Comparison of ENCODE assay signal across 8 cellular contexts in the genomic region with DNA sequence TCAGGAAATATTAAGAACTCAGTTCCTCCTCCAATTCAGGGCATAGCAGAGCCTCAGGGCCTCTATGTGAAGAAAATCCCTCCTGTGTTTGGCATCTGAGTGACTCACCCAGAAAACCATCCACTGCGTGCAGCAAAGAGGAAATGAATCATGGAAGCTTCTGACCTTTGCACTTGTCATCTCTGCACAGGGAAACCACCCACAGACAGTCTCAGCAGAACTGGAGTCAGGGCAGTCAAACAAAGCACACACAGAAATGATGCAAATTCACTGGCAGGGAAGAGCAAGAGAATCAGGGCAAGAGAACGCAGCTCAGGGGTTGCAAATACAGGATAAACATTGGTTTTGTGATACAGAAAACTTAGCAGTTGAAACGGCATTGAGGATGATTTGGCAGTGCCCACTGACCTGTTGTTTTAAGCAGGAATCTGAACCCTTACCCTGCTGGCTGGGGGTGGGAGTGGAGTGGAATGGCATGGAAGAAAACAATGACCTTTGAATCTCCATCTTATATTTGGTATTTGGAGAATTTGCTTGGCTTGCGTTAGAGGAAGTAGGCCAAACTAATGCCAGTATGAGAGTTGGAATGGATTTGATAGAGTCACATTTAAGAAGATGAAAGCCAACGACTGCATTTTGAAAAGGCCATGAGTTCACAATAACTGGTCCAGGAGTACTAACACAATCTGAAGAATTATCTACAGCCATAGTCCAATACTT. TPM values are rescaled to one million over a fixed set of nuclear protein-coding genes. Genes with fewer than 3 reads are reported as not detected.
DNase-seq lines count a peak whose midpoint lies in the region; ATAC-seq and TF ChIP-seq lines count a peak whose summit lies in the region.

No MANE protein-coding gene starts in this region.

- H3K9ac ChIP-seq in HCT116 (ENCODE audit: low read length) (peak overlapping the region; percentile 75), MM.1S (ENCODE audit: low read length) (peak overlapping the region; percentile 26)

- no peaks in the 10 kb centered on the region for H3K9me2 ChIP-seq in HCT116 (ENCODE audit: insufficient read depth)
- H3K9me2 ChIP-seq in MM.1S (replicated peaks; ENCODE audit: insufficient read depth, low read length) = no peaks in the 10 kb centered on the region

- no peaks in the 10 kb centered on the region for H3K27me3 ChIP-seq in HCT116 (ENCODE audit: insufficient read depth, low read length)
- H3K27me3 ChIP-seq in MM.1S (replicated peaks; ENCODE audit: insufficient read depth, low read length) = no peaks in the 10 kb centered on the region
- no peaks in the 10 kb centered on the region for H3K27me3 ChIP-seq in lower lobe of right lung (ENCODE audit: low read depth)
- no peaks in the 10 kb centered on the region for H3K27me3 ChIP-seq in WERI-Rb-1 (ENCODE audit: insufficient read depth, low read depth, severe bottlenecking)

- H3K79me2 ChIP-seq in HCT116 (ENCODE audit: insufficient read depth, low read length) (peaks cover 11% of the 10 kb centered on the region; the same call in 1 of the 2 replicates), MM.1S (ENCODE audit: low read length) (no peaks in the 10 kb centered on the region)

- CTCF ChIA-PET in HCT116 (lab: Charles Lee) = no interaction called here

- no peak for TF ChIP-seq POLR2A in HCT116 (IDR thresholded peaks at IDR 0.05; ENCODE audit: borderline replicate concordance, extremely low read depth, insufficient read depth, insufficient read length)

- H3K4me3 ChIP-seq in HCT116 (replicated peaks in 1 of 2; ENCODE audit: low read depth in 1 of 2, low read length in 2 of 2) = no peak overlapping the region
- no peak overlapping the region for H3K4me3 ChIP-seq in MM.1S (ENCODE audit: low read length)
- H3K4me3 ChIP-seq in choroid plexus epithelial cell (ENCODE audit: low read depth, low read length) = no peak overlapping the region
- no peak overlapping the region for H3K4me3 ChIP-seq in lower lobe of right lung
- no peak overlapping the region for H3K4me3 ChIP-seq in WERI-Rb-1 (ENCODE audit: low read depth, low read length)

- TF ChIP-seq CTCF in HCT116 (IDR thresholded peaks at IDR 0.05 in 2 of 3, conservative IDR thresholded peaks at IDR 0.05 in 1 of 3; ENCODE audit: borderline replicate concordance in 1 of 3, insufficient read depth in 1 of 3, low read depth in 2 of 3, low read length in 2 of 3) = 0 out of 6 replicates have a peak, but pooled peaks of 1 of the 3 experiments have one; percentile 3
- TF ChIP-seq CTCF in MM.1S (IDR thresholded peaks at IDR 0.05; ENCODE audit: low read length) = no peak
- TF ChIP-seq CTCF in choroid plexus epithelial cell (conservative IDR thresholded peaks at IDR 0.05; ENCODE audit: low read depth, low read length) = no peak
- no peak for TF ChIP-seq CTCF in lower lobe of right lung (IDR thresholded peaks at IDR 0.05)
- TF ChIP-seq CTCF in WERI-Rb-1 (IDR thresholded peaks at IDR 0.05; ENCODE audit: low read depth, low read length) = no peak

- peak overlapping the region; percentile 53 for H3K4me2 ChIP-seq in HCT116 (ENCODE audit: low read length)
- H3K4me2 ChIP-seq in MM.1S (ENCODE audit: low read depth, low read length) = peak overlapping the region; percentile 32

- POLR2A ChIA-PET in HCT116 (lab: Charles Lee) = interaction anchor here (0.8 to 4.7 kb wide), 14 partner anchors 11 to 320 kb away, joined by 3 to 17 read pairs (median 4); partner anchors contain the start of gene PHLDA1

- no peaks in the 10 kb centered on the region for H3K9me3 ChIP-seq in HCT116 (ENCODE audit: control insufficient read depth in 1 of 2, insufficient read depth in 1 of 2, low read depth in 1 of 2, low read length in 2 of 2)
- H3K9me3 ChIP-seq in MM.1S (replicated peaks; ENCODE audit: insufficient read depth, low read length) = no peaks in the 10 kb centered on the region
- no peaks in the 10 kb centered on the region for H3K9me3 ChIP-seq in lower lobe of right lung
- H3K9me3 ChIP-seq in WERI-Rb-1 (ENCODE audit: severe bottlenecking) = no peaks in the 10 kb centered on the region

- RAD21 ChIA-PET in HCT116 (lab: Charles Lee; ENCODE audit: low non-redundant PET in 1 of 2, low total read pairs in 2 of 2, uncharacterized antibody in 2 of 2, unreplicated experiment in 2 of 2) = no interaction called here

- H3K4me1 ChIP-seq in HCT116 (ENCODE audit: control insufficient read depth in 1 of 2, insufficient read depth in 2 of 2, low read length in 2 of 2) (peaks cover 70 to 89% of the 10 kb centered on the region in 2 experiments), MM.1S (ENCODE audit: low read length) (peaks cover 52% of the 10 kb centered on the region), lower lobe of right lung (peaks cover 82% of the 10 kb centered on the region)

- TSS peak; percentile 79 for BruUV-seq in HCT116 (replicated peaks; lab: Mats Ljungman, UMichigan)

- ATAC-seq in HCT116 = peak; percentile 80
- peak; percentile 91 to 95 for ATAC-seq in lower lobe of right lung

- intact Hi-C loops in HCT116 (cut with micrococcal nuclease) = loop anchor here (2.0 to 5.0 kb wide), 3 partner anchors 47 to 341 kb away; no protein-coding TSS in a partner anchor
- intact Hi-C loops in lower lobe of right lung (cut with DNase I) = no loop called here

- DNase-seq in GM03348 (ENCODE audit: low spot score) (peak; percentile 90), HCT116 (ENCODE audit: low read depth, low spot score) (peak; percentile 94), MM.1S (peak; percentile 93), choroid plexus epithelial cell (ENCODE audit: low read depth) (peak; percentile 100), lower lobe of right lung (no peak), WERI-Rb-1 (no peak)
- peak; percentile 63 for DNase-seq in activated CD4-positive, alpha-beta T cell treated with anti-CD3 and anti-CD28 coated beads for 1 hour
- peak in 2 of 3 experiments; percentile 59 to 73 for DNase-seq in stimulated activated CD4-positive, alpha-beta T cell treated with anti-CD3 and anti-CD28 coated beads, TNF-alpha, amount 100 ng/mL, for 4 hours (ENCODE audit: low read depth in 3 of 3)

- H3K36me3 ChIP-seq in HCT116 (ENCODE audit: control insufficient read depth in 1 of 2, insufficient read depth in 2 of 2, low read length in 2 of 2) (no peaks in the 10 kb centered on the region), MM.1S (replicated peaks; ENCODE audit: insufficient read depth, low read length) (no peaks in the 10 kb centered on the region), lower lobe of right lung (no peaks in the 10 kb centered on the region), WERI-Rb-1 (no peaks in the 10 kb centered on the region)

- peaks cover 17% of the 10 kb centered on the region for H3F3A ChIP-seq in MM.1S (ENCODE audit: insufficient read depth, low read length)

- no peaks in the 10 kb centered on the region for H4K20me1 ChIP-seq in HCT116 (ENCODE audit: insufficient read depth)
- H4K20me1 ChIP-seq in MM.1S (ENCODE audit: insufficient read depth, low read length) = no peaks in the 10 kb centered on the region

- H3K27ac ChIP-seq in HCT116 (ENCODE audit: low read depth, low read length) = peak overlapping the region; percentile 98
- H3K27ac ChIP-seq in MM.1S (ENCODE audit: low read length) = peak overlapping the region; percentile 90
- H3K27ac ChIP-seq in lower lobe of right lung = peak overlapping the region; percentile 71
- no peak overlapping the region for H3K27ac ChIP-seq in WERI-Rb-1

- H2AFZ ChIP-seq in HCT116 (ENCODE audit: low read depth, low read length, poor library complexity, severe bottlenecking) (no peak overlapping the region), MM.1S (ENCODE audit: low read length) (peak overlapping the region; percentile 42)

- peak; percentile 38 for TF ChIP-seq RAD21 in HCT116 (IDR thresholded peaks at IDR 0.05; ENCODE audit: low read depth)

TF ChIP-seq in HCT116, 20 proteins besides CTCF, POLR2A, EP300 and RAD21 (continues in another document):
- TF ChIP-seq JUND (IDR thresholded peaks at IDR 0.05) = peak; percentile 94
- TF ChIP-seq EZH2phosphoT487 (IDR thresholded peaks at IDR 0.05; ENCODE audit: borderline replicate concordance) = no peak
- 0 out of 2 replicates have a peak, but pooled peaks have one; percentile 41 for TF ChIP-seq CBX3 (IDR thresholded peaks at IDR 0.05; ENCODE audit: low read depth)
- TF ChIP-seq REST (IDR thresholded peaks at IDR 0.05; ENCODE audit: low read depth) = no peak
- TF ChIP-seq YY1 (IDR thresholded peaks at IDR 0.05; ENCODE audit: extremely low read depth, insufficient replicate concordance, low read depth, low read length) = no peak
- TF ChIP-seq, protein P1, sequence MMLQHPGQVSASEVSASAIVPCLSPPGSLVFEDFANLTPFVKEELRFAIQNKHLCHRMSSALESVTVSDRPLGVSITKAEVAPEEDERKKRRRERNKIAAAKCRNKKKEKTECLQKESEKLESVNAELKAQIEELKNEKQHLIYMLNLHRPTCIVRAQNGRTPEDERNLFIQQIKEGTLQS (IDR thresholded peaks at IDR 0.05) = 0 out of 2 replicates have a peak, but pooled peaks have one; percentile 62
- TF ChIP-seq FOSL1 (IDR thresholded peaks at IDR 0.05; ENCODE audit: low read depth) = peak; percentile 93
- TF ChIP-seq CEBPB (IDR thresholded peaks at IDR 0.05; ENCODE audit: low read depth) = peak; percentile 77
- TF ChIP-seq POLR2AphosphoS5 (IDR thresholded peaks at IDR 0.05; ENCODE audit: low read depth, low read length) = peak; percentile 59

RNA-seq across cellular contexts. Expression of gene PHLDA1, which starts 53.5 kb away (rescaled TPM):
- total RNA-seq in HCT116 (2021; ENCODE audit: unreplicated experiment) (231 TPM), lower lobe of right lung (12.2 TPM)
- polyA plus RNA-seq in HCT116 (2012) = 178 and 186 TPM in 2 replicates

Comparison
In these comparisons a context has a peak if more than half of its experiments do, and no peak if none do; other contexts are left out.
1. DNase-seq: peak in GM03348 (single experiment), HCT116 (single experiment), MM.1S (single experiment), activated CD4-positive, alpha-beta T cell treated with anti-CD3 and anti-CD28 coated beads for 1 hour (single experiment), choroid plexus epithelial cell (single experiment) and stimulated activated CD4-positive, alpha-beta T cell treated with anti-CD3 and anti-CD28 coated beads, TNF-alpha, amount 100 ng/mL, for 4 hours (2 of 3); none in lower lobe of right lung (single experiment) and WERI-Rb-1 (single experiment).
2. RNA of gene PHLDA1, which starts 53.5 kb away (total RNA-seq): 231 TPM in HCT116 (single experiment); 12.2 TPM in lower lobe of right lung (single experiment); every median in the first group is over 10 times any median in the second.